Comparison of ENCODE assay signal across 9 cellular contexts in the genomic region with DNA sequence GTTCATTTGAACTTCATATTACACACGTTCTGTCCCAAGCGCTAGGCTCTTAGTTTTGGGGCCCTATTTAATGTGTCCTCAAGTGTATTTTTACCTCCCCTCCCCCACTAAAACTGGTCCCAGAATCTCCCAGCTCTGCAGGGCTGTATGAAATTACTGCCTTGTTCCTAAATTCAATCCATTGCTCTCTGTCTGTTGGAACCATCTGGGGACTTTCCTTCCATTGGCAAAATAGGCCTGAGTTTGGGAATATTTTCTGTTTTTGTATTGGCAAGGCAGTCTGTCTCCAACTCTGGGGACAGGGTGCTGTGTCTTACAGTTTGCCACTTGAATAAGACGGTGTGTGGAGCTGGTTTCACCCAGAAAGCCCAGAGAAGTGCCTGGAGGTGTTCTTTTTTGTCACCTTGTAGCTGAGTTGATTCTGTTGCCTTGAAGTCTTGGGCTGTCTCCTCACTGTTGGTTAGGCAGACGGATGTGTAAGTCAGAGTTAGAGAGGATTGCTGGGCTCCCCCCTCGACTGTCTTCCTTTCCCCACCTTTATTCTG. TPM values are rescaled to one million over a fixed set of nuclear protein-coding genes. Genes with fewer than 3 reads are reported as not detected.
DNase-seq lines count a peak whose midpoint lies in the region; ATAC-seq lines count a peak whose summit lies in the region.
"Had no signal": no experiment of that assay in that cellular context is flagged by ENCODE, and none has a peak within 500 bp of the region (broad histone marks: within the 10 kb centered on the region; RNA-seq: fewer than 3 reads in every experiment).

No MANE protein-coding gene starts in this region.

- H3K27ac Mint-ChIP-seq in activated CD4-positive, alpha-beta T cell treated with anti-CD3 and anti-CD28 coated beads, Interleukin-2, amount 10 ng/mL, durations not matched to agents 24 days and 14 days: peak overlapping the region; percentile 91
- peak overlapping the region; percentile 94 for H3K27ac Mint-ChIP-seq in activated T-helper 17 cell treated with anti-CD3 and anti-CD28 coated beads, Interleukin-2, amount 50 U/mL, for 72 hours

- H3K4me3 Mint-ChIP-seq in activated CD4-positive, alpha-beta T cell treated with anti-CD3 and anti-CD28 coated beads, Interleukin-2, amount 10 ng/mL, durations not matched to agents 24 days and 14 days: peak overlapping the region; percentile 94
- peak overlapping the region; percentile 99 for H3K4me3 Mint-ChIP-seq in activated T-helper 17 cell treated with anti-CD3 and anti-CD28 coated beads, Interleukin-2, amount 50 U/mL, for 72 hours

- H3K27me3 ChIP-seq in iPS-18a (ENCODE audit: control insufficient read depth, insufficient read depth, low read length) (no peaks in the 10 kb centered on the region), subcutaneous abdominal adipose tissue (ENCODE audit: control insufficient read depth in 5 of 5, insufficient read depth in 4 of 5, low read length in 5 of 5) (no peaks in the 10 kb centered on the region)

- no peak overlapping the region for H3K27ac ChIP-seq in iPS-18a (ENCODE audit: low read length)
- H3K27ac ChIP-seq in subcutaneous abdominal adipose tissue (ENCODE audit: low read depth, low read length): peak overlapping the region; percentile 88

- intact Hi-C loops in activated CD4-positive, alpha-beta T cell treated with anti-CD3 and anti-CD28 coated beads, Interleukin-2, amount 10 ng/mL, durations not matched to agents 24 days and 14 days (cut with micrococcal nuclease): loop anchor here (1.0 to 5.0 kb wide), 2 partner anchors 9 to 1294 kb away; a partner anchor contains a TSS

- H3K4me3 ChIP-seq in iPS-18a (ENCODE audit: low read length) (peak overlapping the region; percentile 55), subcutaneous abdominal adipose tissue (ENCODE audit: low read depth in 1 of 5, low read length in 5 of 5) (peak overlapping the region; percentile 65 to 77 (median 73))

- no peaks in the 10 kb centered on the region for H3K9me3 Mint-ChIP-seq in activated CD4-positive, alpha-beta T cell treated with anti-CD3 and anti-CD28 coated beads, Interleukin-2, amount 10 ng/mL, durations not matched to agents 24 days and 14 days
- H3K9me3 Mint-ChIP-seq in activated T-helper 17 cell treated with anti-CD3 and anti-CD28 coated beads, Interleukin-2, amount 50 U/mL, for 72 hours: no peaks in the 10 kb centered on the region

- H3K27me3 Mint-ChIP-seq in activated CD4-positive, alpha-beta T cell treated with anti-CD3 and anti-CD28 coated beads, Interleukin-2, amount 10 ng/mL, durations not matched to agents 24 days and 14 days: no peaks in the 10 kb centered on the region
- H3K27me3 Mint-ChIP-seq in activated T-helper 17 cell treated with anti-CD3 and anti-CD28 coated beads, Interleukin-2, amount 50 U/mL, for 72 hours: no peaks in the 10 kb centered on the region

- ATAC-seq in activated T-helper 17 cell treated with anti-CD3 and anti-CD28 coated beads, Interleukin-2, amount 50 U/mL, for 72 hours (replicated peaks): no peak
- ATAC-seq in GM21390 (IDR thresholded peaks at IDR 0.05; ENCODE audit: unreplicated experiment): no peak

- H3K4me1 Mint-ChIP-seq in activated CD4-positive, alpha-beta T cell treated with anti-CD3 and anti-CD28 coated beads, Interleukin-2, amount 10 ng/mL, durations not matched to agents 24 days and 14 days: peaks cover 52% of the 10 kb centered on the region
- H3K4me1 Mint-ChIP-seq in activated T-helper 17 cell treated with anti-CD3 and anti-CD28 coated beads, Interleukin-2, amount 50 U/mL, for 72 hours: peaks cover 49% of the 10 kb centered on the region

- H3K36me3 ChIP-seq in iPS-18a (ENCODE audit: control insufficient read depth, low read depth, low read length): peaks cover 26% of the 10 kb centered on the region
- peaks cover 11 to 36% (median 27%) of the 10 kb centered on the region in 5 donors for H3K36me3 ChIP-seq in subcutaneous abdominal adipose tissue (ENCODE audit: control insufficient read depth in 5 of 5, insufficient read depth in 5 of 5, low read length in 5 of 5)

- H3K4me1 ChIP-seq in iPS-18a (ENCODE audit: control insufficient read depth, low read depth, low read length) (peaks cover 4% of the 10 kb centered on the region), subcutaneous abdominal adipose tissue (ENCODE audit: control insufficient read depth in 5 of 5, insufficient read depth in 5 of 5, low read length in 5 of 5) (peaks cover 6 to 52% (median 36%) of the 10 kb centered on the region in 5 donors)

- H3K9me3 ChIP-seq in iPS-18a (ENCODE audit: control insufficient read depth, low read depth, low read length): no peaks in the 10 kb centered on the region
- no peaks in the 10 kb centered on the region for H3K9me3 ChIP-seq in subcutaneous abdominal adipose tissue (ENCODE audit: control insufficient read depth in 5 of 5, low read length in 5 of 5)

- peaks cover 69% of the 10 kb centered on the region for H3K36me3 Mint-ChIP-seq in activated CD4-positive, alpha-beta T cell treated with anti-CD3 and anti-CD28 coated beads, Interleukin-2, amount 10 ng/mL, durations not matched to agents 24 days and 14 days (ENCODE audit: low read depth)
- H3K36me3 Mint-ChIP-seq in activated T-helper 17 cell treated with anti-CD3 and anti-CD28 coated beads, Interleukin-2, amount 50 U/mL, for 72 hours (ENCODE audit: low read depth): peaks cover 89% of the 10 kb centered on the region

- DNase-seq in activated CD4-positive, alpha-beta T cell treated with anti-CD3 and anti-CD28 coated beads, Interleukin-2, amount 10 ng/mL, durations not matched to agents 24 days and 14 days: peak; percentile 73
- no peak for DNase-seq in activated CD4-positive, alpha-beta T cell treated with anti-CD3 and anti-CD28 coated beads for 48 hours
- no peak for DNase-seq in mucosa of gallbladder (ENCODE audit: low spot score)
- DNase-seq in NCI-H1105 (lab: John Stamatoyannopoulos, UW): no peak

- H3K9ac ChIP-seq in iPS-18a (ENCODE audit: low read length): peak overlapping the region; percentile 5
- peak overlapping the region; percentile 78 to 95 (median 83) for H3K9ac ChIP-seq in subcutaneous abdominal adipose tissue (ENCODE audit: low read length in 5 of 5)

RNA-seq across cellular contexts. Expression of a gene that starts 1.3 kb away (rescaled TPM):
- total RNA-seq in activated CD4-positive, alpha-beta T cell treated with anti-CD3 and anti-CD28 coated beads, Interleukin-2, amount 10 ng/mL, durations not matched to agents 24 days and 14 days: 90.9 and 96.7 TPM in 2 replicates
- total RNA-seq in activated T-helper 17 cell treated with anti-CD3 and anti-CD28 coated beads, Interleukin-2, amount 50 U/mL, for 72 hours: 100 to 1,000 TPM in 1 of 2 donors, 10 to 100 TPM in 1; 84.5 to 105 TPM
- 68.0 TPM for total RNA-seq in mucosa of gallbladder

RNA-seq across cellular contexts. Expression of a gene that starts 19.2 kb away (rescaled TPM):
- 283 and 284 TPM in 2 replicates for total RNA-seq in activated CD4-positive, alpha-beta T cell treated with anti-CD3 and anti-CD28 coated beads, Interleukin-2, amount 10 ng/mL, durations not matched to agents 24 days and 14 days
- 100 to 1,000 TPM; 201 to 237 TPM for total RNA-seq in activated T-helper 17 cell treated with anti-CD3 and anti-CD28 coated beads, Interleukin-2, amount 50 U/mL, for 72 hours
- 161 TPM for total RNA-seq in mucosa of gallbladder

RNA-seq across cellular contexts. Expression of a gene that starts 22.4 kb away (rescaled TPM):
- not detected in 2 replicates for total RNA-seq in activated CD4-positive, alpha-beta T cell treated with anti-CD3 and anti-CD28 coated beads, Interleukin-2, amount 10 ng/mL, durations not matched to agents 24 days and 14 days
- total RNA-seq in activated T-helper 17 cell treated with anti-CD3 and anti-CD28 coated beads, Interleukin-2, amount 50 U/mL, for 72 hours: under 1 TPM in 1 of 2 donors, not detected in 1; 0.45 TPM
- total RNA-seq in mucosa of gallbladder: 0.78 TPM
- total RNA-seq: Daoy had no signal

RNA-seq across cellular contexts. Expression of a gene that starts 45.1 kb away (rescaled TPM):
- total RNA-seq in activated CD4-positive, alpha-beta T cell treated with anti-CD3 and anti-CD28 coated beads, Interleukin-2, amount 10 ng/mL, durations not matched to agents 24 days and 14 days: 0.28 and 0.30 TPM in 2 replicates
- 1 to 10 TPM in 1 of 2 donors, not detected in 1; 2.1 TPM for total RNA-seq in activated T-helper 17 cell treated with anti-CD3 and anti-CD28 coated beads, Interleukin-2, amount 50 U/mL, for 72 hours
- 0.92 TPM for total RNA-seq in mucosa of gallbladder

RNA-seq across cellular contexts. Expression of a gene that starts 59.6 kb away (rescaled TPM):
- 0.45 and 1.5 TPM in 2 replicates for total RNA-seq in activated CD4-positive, alpha-beta T cell treated with anti-CD3 and anti-CD28 coated beads, Interleukin-2, amount 10 ng/mL, durations not matched to agents 24 days and 14 days
- total RNA-seq in activated T-helper 17 cell treated with anti-CD3 and anti-CD28 coated beads, Interleukin-2, amount 50 U/mL, for 72 hours: under 1 TPM in 1 of 2 donors, not detected in 1; 0.37 TPM
- 1.0 TPM for total RNA-seq in mucosa of gallbladder
- total RNA-seq: Daoy had no signal
